ENCODE assay signal across 1 cellular context in genomic region chr20:63101781-63102719, GRCh38.
TF ChIP-seq lines count a peak whose summit lies in the region.

No MANE protein-coding gene starts in this region.

TF ChIP-seq in HepG2, 621 proteins besides CTCF, POLR2A, EP300 and RAD21 (continued from another document and continues in another):
- TF ChIP-seq ZNF318 (CRISPR knock-in tag; IDR thresholded peaks at IDR 0.05) (no peak), EHMT2 (IDR thresholded peaks at IDR 0.05; ENCODE audit: borderline replicate concordance, low read depth, low read length) (no peak), DMTF1 (CRISPR knock-in tag; IDR thresholded peaks at IDR 0.05) (no peak), KDM6A (CRISPR knock-in tag; IDR thresholded peaks at IDR 0.05; ENCODE audit: low read depth) (no peak), SETDB1 (CRISPR knock-in tag; IDR thresholded peaks at IDR 0.05; ENCODE audit: borderline replicate concordance) (no peak), ZC3H4 (CRISPR knock-in tag; IDR thresholded peaks at IDR 0.05; ENCODE audit: borderline replicate concordance) (no peak), ZNF607 (CRISPR knock-in tag; IDR thresholded peaks at IDR 0.05; ENCODE audit: borderline replicate concordance) (no peak), LRRFIP1 (CRISPR knock-in tag; conservative IDR thresholded peaks at IDR 0.05) (no peak), RFXAP (CRISPR knock-in tag; IDR thresholded peaks at IDR 0.05; ENCODE audit: borderline replicate concordance) (0 out of 2 replicates have a peak, but pooled peaks have one; percentile 33), MIER3 (CRISPR knock-in tag; IDR thresholded peaks at IDR 0.05; ENCODE audit: borderline replicate concordance) (no peak), ZNF777 (CRISPR knock-in tag; IDR thresholded peaks at IDR 0.05) (peak; percentile 67), SMYD3 (CRISPR knock-in tag; IDR thresholded peaks at IDR 0.05) (no peak), IRX3 (CRISPR knock-in tag; IDR thresholded peaks at IDR 0.05; ENCODE audit: borderline replicate concordance, low read depth) (no peak), ZFAT (CRISPR knock-in tag; conservative IDR thresholded peaks at IDR 0.05) (0 out of 2 replicates have a peak, but pooled peaks have one; percentile 33), ZNF564 (CRISPR knock-in tag; IDR thresholded peaks at IDR 0.05) (peak; percentile 51; the same call in 1 of the 2 replicates), MTA1 (CRISPR knock-in tag; IDR thresholded peaks at IDR 0.05; ENCODE audit: borderline replicate concordance) (peak; percentile 69; the same call in 1 of the 2 replicates), ZNF142 (CRISPR knock-in tag; IDR thresholded peaks at IDR 0.05) (0 out of 2 replicates have a peak, but pooled peaks have one; percentile 31), ZNF773 (CRISPR knock-in tag; IDR thresholded peaks at IDR 0.05; ENCODE audit: borderline replicate concordance) (0 out of 2 replicates have a peak, but pooled peaks have one; percentile 71), ZNF354B (CRISPR knock-in tag; IDR thresholded peaks at IDR 0.05) (no peak), MXD1 (CRISPR knock-in tag; IDR thresholded peaks at IDR 0.05) (peak; percentile 34; the same call in 1 of the 2 replicates), WIZ (CRISPR knock-in tag; IDR thresholded peaks at IDR 0.05) (no peak), ZNF770 (CRISPR knock-in tag; IDR thresholded peaks at IDR 0.05) (peak; percentile 39; the same call in 1 of the 2 replicates), CBX2 (IDR thresholded peaks at IDR 0.05; ENCODE audit: low read depth, low read length) (no peak), CBX2 (CRISPR knock-in tag; IDR thresholded peaks at IDR 0.05; ENCODE audit: low read depth) (no peak), BRD4 (CRISPR knock-in tag; IDR thresholded peaks at IDR 0.05) (no peak), UBTF (CRISPR knock-in tag; IDR thresholded peaks at IDR 0.05) (peak; percentile 39; the same call in 1 of the 2 replicates), CBFB (CRISPR knock-in tag; IDR thresholded peaks at IDR 0.05) (no peak), EZH2 (conservative IDR thresholded peaks at IDR 0.05; ENCODE audit: low read depth, low read length) (peak; percentile 83), ZNF713 (CRISPR knock-in tag; IDR thresholded peaks at IDR 0.05) (no peak), HOXD1 (CRISPR knock-in tag; IDR thresholded peaks at IDR 0.05) (0 out of 2 replicates have a peak, but pooled peaks have one; percentile 20), ZNF569 (CRISPR knock-in tag; IDR thresholded peaks at IDR 0.05; ENCODE audit: borderline replicate concordance) (no peak), ATRX (CRISPR knock-in tag; IDR thresholded peaks at IDR 0.05; ENCODE audit: borderline replicate concordance) (no peak), SPEN (CRISPR knock-in tag; IDR thresholded peaks at IDR 0.05; ENCODE audit: low read depth) (peak; percentile 25; the same call in 1 of the 2 replicates)
